ENCODE assay signal across 18 cellular contexts in the genomic region with DNA sequence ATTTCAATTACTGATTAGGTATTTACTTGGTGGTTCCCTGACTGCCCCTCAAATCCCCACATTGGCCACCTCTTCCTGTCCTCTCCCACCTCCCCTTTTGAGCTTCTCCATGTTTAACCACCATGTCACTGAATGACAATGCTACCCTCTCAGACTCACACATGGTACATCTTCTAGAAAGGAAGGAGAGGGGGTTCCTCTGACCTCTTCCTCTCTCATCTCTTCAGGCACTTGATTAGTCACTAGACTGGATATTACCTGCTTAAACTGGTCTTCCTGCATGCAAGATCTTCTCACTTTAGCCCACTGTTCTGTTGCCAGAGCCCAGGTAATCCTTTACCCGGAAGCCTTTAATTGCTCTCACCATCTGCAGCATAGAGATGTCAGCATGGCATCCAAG.
"Had no signal": no experiment of that assay in that cellular context is flagged by ENCODE, and none has a peak within 500 bp of the region (broad histone marks: within the 10 kb centered on the region; RNA-seq: fewer than 3 reads in every experiment).

No MANE protein-coding gene starts in this region.

- H3K4me3 ChIP-seq: body of pancreas, coronary artery, lung, pancreas, thyroid gland, uterus had no signal

- H3K27me3 ChIP-seq: body of pancreas, pancreas, thyroid gland, uterus had no signal

- ATAC-seq: activated CD4-positive, CD25-positive, alpha-beta regulatory T cell treated with anti-CD3 and anti-CD28 coated beads, Interleukin-2, amount 50 U/mL, for 24 hours; body of pancreas; left colon; pancreas had no signal

- H3K36me3 ChIP-seq: pancreas, thyroid gland, uterus had no signal

- H3K27ac ChIP-seq: body of pancreas, coronary artery, pancreas, thyroid gland, uterus had no signal

- H3K4me1 ChIP-seq: uterus had no signal

- H3K9me3 ChIP-seq: body of pancreas, pancreas, thyroid gland, uterus had no signal

- DNase-seq: activated CD4-positive, alpha-beta T cell treated with anti-CD3 and anti-CD28 coated beads, Interleukin-2, amount 50 U/mL, for 48 hours; activated CD8-positive, alpha-beta memory T cell treated with anti-CD3 and anti-CD28 coated beads, Interleukin-2, amount 50 U/mL, for 4 hours; activated gamma-delta T cell treated with Interleukin-2 at 50 U/mL for 16 hours; activated T-cell treated with anti-CD3 and anti-CD28 coated beads, Interleukin-2, amount 50 U/mL, for 72 hours; amniotic stem cell; body of pancreas; effector CD4-positive, alpha-beta T cell; foreskin melanocyte; left colon; midbrain; pancreas; stimulated activated CD4-positive, alpha-beta T cell treated with anti-CD3 and anti-CD28 coated beads, Interleukin-1b, Interleukin-23, amount 100 ng/mL, for 48 hours; SW 1271; thyroid gland; uterus had no signal
